17 cellular contexts compared by ENCODE assay signal in the genomic region with DNA sequence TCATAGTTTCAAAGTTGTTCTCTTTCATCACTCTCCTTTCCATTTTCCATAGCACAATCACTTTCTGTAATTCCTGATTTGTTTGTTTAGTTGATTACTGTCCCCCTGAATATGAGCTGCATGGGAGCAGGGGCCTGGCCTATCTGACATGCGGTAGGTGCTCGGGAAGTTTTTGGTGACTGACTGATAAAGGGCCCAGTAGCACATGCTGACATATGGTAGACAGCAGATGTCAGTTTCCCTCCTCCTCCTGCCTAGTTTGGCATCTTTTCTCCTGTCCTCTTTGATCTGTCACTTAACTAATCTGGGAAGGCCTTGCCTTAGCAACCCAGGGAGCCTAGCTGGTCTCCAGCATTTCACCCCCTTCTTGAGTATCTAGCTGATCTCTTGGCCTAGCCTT. TPM values are rescaled to one million over a fixed set of nuclear protein-coding genes. Genes with fewer than 3 reads are reported as not detected.
DNase-seq lines count a peak whose midpoint lies in the region; ATAC-seq, FAIRE-seq and TF ChIP-seq lines count a peak whose summit lies in the region.
"Had no signal": no experiment of that assay in that cellular context is flagged by ENCODE, and none has a peak within 500 bp of the region (broad histone marks: within the 10 kb centered on the region; RNA-seq: fewer than 3 reads in every experiment).

No MANE protein-coding gene starts in this region.

- no peak overlapping the region for H2AFZ ChIP-seq in K562 (ENCODE audit: low read depth, low read length)
- H2AFZ ChIP-seq: GM23338 had no signal

- H3K4me2 ChIP-seq in K562 (ENCODE audit: insufficient read depth, low read length) = no peak overlapping the region
- no peak overlapping the region for H3K4me2 ChIP-seq in mesendoderm (ENCODE audit: low read length)
- H3K4me2 ChIP-seq: BLaER1 treated with 17β-estradiol and CSF1 and Interleukin-3, amounts not matched to agents 10 nM and 100 nM; GM23338 had no signal

- BruUV-seq in K562 (replicated peaks; lab: Mats Ljungman, UMichigan) = no TSS peak

- H3K4ac ChIP-seq in mesendoderm (ENCODE audit: low read depth, low read length) = no peak overlapping the region

- H3K18ac ChIP-seq in mesendoderm (ENCODE audit: low read length) = no peak overlapping the region

- CTCF ChIA-PET in K562 (lab: Yijun Ruan, JAX; ENCODE audit: low intra/inter-chr PET ratio) = no interaction called here

- H3K9ac ChIP-seq in K562 (ENCODE audit: insufficient read depth in 1 of 2, low read depth in 2 of 2, low read length in 2 of 2) (no peak overlapping the region; a peak in 1 of 4 replicates), mesendoderm (ENCODE audit: low read length) (no peak overlapping the region)
- H3K9ac ChIP-seq: BLaER1 treated with 17β-estradiol and CSF1 and Interleukin-3, amounts not matched to agents 10 nM and 100 nM had no signal

- no peak overlapping the region for H4K5ac ChIP-seq in mesendoderm (ENCODE audit: low read length)

- TF ChIP-seq RAD21 in K562 (CRISPR knock-in tag; conservative IDR thresholded peaks at IDR 0.05 in 1 of 2, IDR thresholded peaks at IDR 0.05 in 1 of 2) = no peak

- no peaks in the 10 kb centered on the region for H3K9me1 ChIP-seq in K562 (ENCODE audit: control insufficient read depth, insufficient read depth, low read length)

- H3K36me3 ChIP-seq in K562 (ENCODE audit: control insufficient read depth, insufficient read depth, low read length) (peaks cover 58% of the 10 kb centered on the region; the same call in 2 of the 3 replicates), mesendoderm (ENCODE audit: control insufficient read depth, insufficient read depth, low read length) (no peaks in the 10 kb centered on the region)

- POLR2A ChIA-PET in K562 (lab: Yijun Ruan, JAX) = interaction anchor here (0.7 to 1.0 kb wide), 3 partner anchors 11 to 17 kb away, joined by 3 read pairs; no protein-coding TSS in a partner anchor

- H3K27ac ChIP-seq in K562 (ENCODE audit: extremely low read depth, low read depth, low read length) (peak overlapping the region; percentile 4; the same call in 1 of the 3 replicates), mesendoderm (ENCODE audit: low read depth, low read length) (no peak overlapping the region)
- H3K27ac ChIP-seq: BLaER1 treated with 17β-estradiol and CSF1 and Interleukin-3, amounts not matched to agents 10 nM and 100 nM had no signal

- WGBS in K562 (ENCODE audit: insufficient coverage, low coverage, missing lambda C conversion rate) = 11% methylated on average over 2 of the region's 2 CpGs
- no CpG with 5 or more reads among the region's 2 CpGs for WGBS in mesendoderm (ENCODE audit: extremely low coverage, insufficient coverage, low lambda C conversion rate)

- no peaks in the 10 kb centered on the region for H3K9me3 Mint-ChIP-seq in activated naive CD8-positive, alpha-beta T cell treated with anti-CD3 and anti-CD28 coated beads, Interleukin-2, amount 50 U/mL, for 24 hours
- H3K9me3 Mint-ChIP-seq in activated naive CD8-positive, alpha-beta T cell treated with anti-CD3 and anti-CD28 coated beads for 36 hours = peaks cover 2% of the 10 kb centered on the region
- H3K9me3 Mint-ChIP-seq: GM23338 had no signal

- H3K4me3 ChIP-seq in K562 (no peak overlapping the region), mesendoderm (ENCODE audit: low read length) (no peak overlapping the region)
- H3K4me3 ChIP-seq: BLaER1 treated with 17β-estradiol and CSF1 and Interleukin-3, amounts not matched to agents 10 nM and 100 nM; GM23338 had no signal

- H2BK15ac ChIP-seq in mesendoderm (replicated peaks; ENCODE audit: low read depth) = no peak overlapping the region

- no peaks in the 10 kb centered on the region for H3K79me1 ChIP-seq in mesendoderm (ENCODE audit: low read length)

- no peak overlapping the region for H2AK5ac ChIP-seq in mesendoderm (ENCODE audit: low read length)

- no peak for TF ChIP-seq EP300 in K562 (IDR thresholded peaks at IDR 0.05; ENCODE audit: low read length)

- ATAC-seq in activated naive CD8-positive, alpha-beta T cell treated with anti-CD3 and anti-CD28 coated beads, Interleukin-2, amount 50 U/mL, for 24 hours = no peak
- ATAC-seq in K562 = peak; percentile 58
- ATAC-seq: CD8-positive, alpha-beta T cell; GM23338; HCT116 had no signal

- intact Hi-C loops in K562 (cut with micrococcal nuclease) = no loop called here

- H4K20me1 ChIP-seq in K562 (replicated peaks; ENCODE audit: control insufficient read depth, insufficient read depth, low read length) = no peaks in the 10 kb centered on the region
- H4K20me1 ChIP-seq: BLaER1 treated with 17β-estradiol and CSF1 and Interleukin-3, amounts not matched to agents 10 nM and 100 nM had no signal

- no peak overlapping the region for H2BK5ac ChIP-seq in mesendoderm (ENCODE audit: low read length)

- no peak overlapping the region for H4K8ac ChIP-seq in mesendoderm (ENCODE audit: low read depth, low read length)

- no peak overlapping the region for H2BK120ac ChIP-seq in mesendoderm (ENCODE audit: low read depth, low read length)

- no peaks in the 10 kb centered on the region for H3K4me1 Mint-ChIP-seq in activated naive CD8-positive, alpha-beta T cell treated with anti-CD3 and anti-CD28 coated beads, Interleukin-2, amount 50 U/mL, for 24 hours
- H3K4me1 Mint-ChIP-seq in activated naive CD8-positive, alpha-beta T cell treated with anti-CD3 and anti-CD28 coated beads for 36 hours = no peaks in the 10 kb centered on the region
- H3K4me1 Mint-ChIP-seq: B cell, GM23338 had no signal

- in situ Hi-C loops in K562 (cut with MboI) = no loop called here

- peaks cover 9% of the 10 kb centered on the region for H3K36me3 Mint-ChIP-seq in activated naive CD8-positive, alpha-beta T cell treated with anti-CD3 and anti-CD28 coated beads, Interleukin-2, amount 50 U/mL, for 24 hours (ENCODE audit: low read depth)
- peaks cover 19% of the 10 kb centered on the region for H3K36me3 Mint-ChIP-seq in activated naive CD8-positive, alpha-beta T cell treated with anti-CD3 and anti-CD28 coated beads for 36 hours

- FAIRE-seq in K562 (lab: Jason Lieb, UNC) (peak; percentile 72), HTR-8/SVneo (lab: Jason Lieb, UNC) (no peak)
- FAIRE-seq: GM12892, GM18507 had no signal

- peak overlapping the region; percentile 4 for H3K27ac Mint-ChIP-seq in activated naive CD8-positive, alpha-beta T cell treated with anti-CD3 and anti-CD28 coated beads, Interleukin-2, amount 50 U/mL, for 24 hours
- H3K27ac Mint-ChIP-seq in activated naive CD8-positive, alpha-beta T cell treated with anti-CD3 and anti-CD28 coated beads for 36 hours = no peak overlapping the region
- H3K27ac Mint-ChIP-seq: B cell; CD8-positive, alpha-beta T cell; GM23338 had no signal

- H3K79me2 ChIP-seq in K562 (ENCODE audit: control insufficient read depth, insufficient read depth, low read length) (no peaks in the 10 kb centered on the region), mesendoderm (ENCODE audit: control insufficient read depth, insufficient read depth, low read length) (no peaks in the 10 kb centered on the region)

- H3K27me3 ChIP-seq in K562 (ENCODE audit: control insufficient read depth in 2 of 2, insufficient read depth in 2 of 2, low read length in 2 of 2) (no peaks in the 10 kb centered on the region), mesendoderm (ENCODE audit: insufficient read depth, low read length, poor library complexity) (no peaks in the 10 kb centered on the region)
- H3K27me3 ChIP-seq: BLaER1 treated with 17β-estradiol and CSF1 and Interleukin-3, amounts not matched to agents 10 nM and 100 nM had no signal

- TF ChIP-seq POLR2A in K562 (conservative IDR thresholded peaks at IDR 0.05) = no peak

- TF ChIP-seq CTCF in K562 (IDR thresholded peaks at IDR 0.05 in 2 of 3, conservative IDR thresholded peaks at IDR 0.05 in 1 of 3; ENCODE audit: insufficient read depth in 2 of 3, low read depth in 1 of 3, low read length in 3 of 3) = no peak

- no peak overlapping the region for H3K4me3 Mint-ChIP-seq in activated naive CD8-positive, alpha-beta T cell treated with anti-CD3 and anti-CD28 coated beads, Interleukin-2, amount 50 U/mL, for 24 hours
- no peak overlapping the region for H3K4me3 Mint-ChIP-seq in activated naive CD8-positive, alpha-beta T cell treated with anti-CD3 and anti-CD28 coated beads for 36 hours
- H3K4me3 Mint-ChIP-seq: B cell; CD8-positive, alpha-beta T cell; GM23338 had no signal

- DNase-seq in activated naive CD8-positive, alpha-beta T cell treated with anti-CD3 and anti-CD28 coated beads, Interleukin-2, amount 50 U/mL, for 24 hours = no peak
- DNase-seq in activated naive CD8-positive, alpha-beta T cell treated with anti-CD3 and anti-CD28 coated beads for 36 hours = no peak
- peak in 3 of 4 experiments; percentile 39 to 69 (median 42) for DNase-seq in K562 (ENCODE audit: extremely low read depth in 1 of 4, low spot score in 3 of 4)
- peak; percentile 28 for DNase-seq in mesendoderm
- DNase-seq in H4 (ENCODE audit: low spot score) = no peak
- DNase-seq in HTR-8/SVneo (ENCODE audit: insufficient read length, low spot score) = no peak
- DNase-seq: Calu3; CD8-positive, alpha-beta T cell; GDM1; H7; KBM-7 had no signal

- no peak overlapping the region for H3K23ac ChIP-seq in mesendoderm (ENCODE audit: low read length)

- peaks cover 6% of the 10 kb centered on the region for H3K9me3 ChIP-seq in K562 (replicated peaks; ENCODE audit: control insufficient read depth, insufficient read depth, low read depth, low read length)

- H3K4me1 ChIP-seq in K562 (replicated peaks in 1 of 2; ENCODE audit: control insufficient read depth in 2 of 2, insufficient read depth in 2 of 2, low read length in 2 of 2) (peaks cover 6 to 9% of the 10 kb centered on the region in 2 experiments; a peak in 4 of 5 replicates), mesendoderm (ENCODE audit: control insufficient read depth, low read depth, low read length) (no peaks in the 10 kb centered on the region)

- no peaks in the 10 kb centered on the region for H3K27me3 Mint-ChIP-seq in activated naive CD8-positive, alpha-beta T cell treated with anti-CD3 and anti-CD28 coated beads, Interleukin-2, amount 50 U/mL, for 24 hours
- no peaks in the 10 kb centered on the region for H3K27me3 Mint-ChIP-seq in activated naive CD8-positive, alpha-beta T cell treated with anti-CD3 and anti-CD28 coated beads for 36 hours
- H3K27me3 Mint-ChIP-seq: B cell had no signal

- no peak overlapping the region for H3K56ac ChIP-seq in mesendoderm (ENCODE audit: low read length)

RNA-seq across cellular contexts. Expression of a gene that starts 14.4 kb away (rescaled TPM):
- total RNA-seq in activated naive CD8-positive, alpha-beta T cell treated with anti-CD3 and anti-CD28 coated beads for 36 hours = 10 to 100 TPM in 1 of 2 experiments, 1 to 10 TPM in 1; 9.2 to 10.9 TPM
- 99.2 and 173 TPM in 2 replicates for total RNA-seq in K562 (2011; cell fraction: chromatin; rRNA removed; ENCODE audit: low replicate concordance)
- total RNA-seq in K562 (2011; cell fraction: nucleolus; rRNA removed) = 75.7 and 81.2 TPM in 2 replicates
- total RNA-seq in K562 (2011; cell fraction: nucleoplasm; rRNA removed) = 101 and 122 TPM in 2 replicates
- total RNA-seq in K562 (2014; rRNA removed) = 36.3 and 39.1 TPM in 2 replicates
- total RNA-seq in K562 (2014; rRNA removed; fragmentation: Illumina TruSeq; extraction: Trizol) = 44.2 and 51.1 TPM in 2 replicates
- 43.6 and 46.8 TPM in 2 replicates for total RNA-seq in K562 (2015; rRNA removed; fragmentation: Illumina TruSeq; extraction: Trizol)
- 38.1 and 39.3 TPM in 2 replicates for total RNA-seq in K562 (2021)
- polyA plus RNA-seq in K562 (2011; rRNA removed) = 82.9 and 86.6 TPM in 2 replicates
- polyA plus RNA-seq in K562 (2011; cell fraction: cytosol; rRNA removed) = 28.4 and 41.1 TPM in 2 replicates
- polyA plus RNA-seq in K562 (2011; cell fraction: nucleus; rRNA removed) = 163 and 207 TPM in 2 replicates
- polyA plus RNA-seq in K562 (2012) = 37.8 and 58.5 TPM in 2 replicates
- 42.4 and 45.3 TPM in 2 replicates for polyA plus RNA-seq in K562 (2014; fragmentation: Illumina TruSeq; extraction: Trizol)
- polyA plus RNA-seq in K562 (2014; fragmentation: Nextera tagmentation; extraction: Ambion mirVana) = 10 to 100 TPM; 29.7 to 33.7 TPM
- 45.6 and 49.4 TPM in 2 replicates for polyA plus RNA-seq in K562 (2014; rRNA removed)
- 35.3 and 36.9 TPM in 2 replicates for polyA minus RNA-seq in K562 (2011; rRNA and poly(A)+ RNA removed)
- 12.0 and 15.8 TPM in 2 replicates for polyA minus RNA-seq in K562 (2011; cell fraction: cytosol; rRNA and poly(A)+ RNA removed)
- polyA minus RNA-seq in K562 (2011; cell fraction: nucleus; rRNA and poly(A)+ RNA removed) = 32.7 and 49.1 TPM in 2 replicates
- polyA plus RNA-seq in mesendoderm (2013, experiment 1 of 2) = 5.1 TPM
- polyA plus RNA-seq in mesendoderm (2013, experiment 2 of 2) = 5.4 TPM
- total RNA-seq in H4 (2014; rRNA removed; shearing (Covaris generic)) = 3.1 and 3.6 TPM in 2 replicates

RNA-seq across cellular contexts. Expression of a gene that starts 25.5 kb away (rescaled TPM):
- total RNA-seq in activated naive CD8-positive, alpha-beta T cell treated with anti-CD3 and anti-CD28 coated beads for 36 hours = 10 to 100 TPM; 17.9 to 21.8 TPM
- 68.9 and 115 TPM in 2 replicates for total RNA-seq in K562 (2011; cell fraction: chromatin; rRNA removed; ENCODE audit: low replicate concordance)
- 69.9 and 73.9 TPM in 2 replicates for total RNA-seq in K562 (2011; cell fraction: nucleolus; rRNA removed)
- total RNA-seq in K562 (2011; cell fraction: nucleoplasm; rRNA removed) = 65.8 and 76.9 TPM in 2 replicates
- total RNA-seq in K562 (2014; rRNA removed) (46.3 and 64.7 TPM in 2 replicates), K562 (2014; rRNA removed; fragmentation: Illumina TruSeq; extraction: Trizol) (25.4 and 28.5 TPM in 2 replicates), K562 (2015; rRNA removed; fragmentation: Illumina TruSeq; extraction: Trizol) (30.1 and 31.9 TPM in 2 replicates), K562 (2021) (72.2 and 74.5 TPM in 2 replicates)
- polyA plus RNA-seq in K562 (2011; rRNA removed) (46.5 and 50.7 TPM in 2 replicates), K562 (2014; fragmentation: Illumina TruSeq; extraction: Trizol) (36.9 and 41.8 TPM in 2 replicates), K562 (2014; fragmentation: Nextera tagmentation; extraction: Ambion mirVana) (10 to 100 TPM in 1 of 2 experiments, 1 to 10 TPM in 1; 9.9 to 11.8 TPM), K562 (2014; rRNA removed) (68.8 and 74.3 TPM in 2 replicates)
- 43.5 and 86.7 TPM in 2 replicates for polyA plus RNA-seq in K562 (2011; cell fraction: cytosol; rRNA removed)
- 120 and 181 TPM in 2 replicates for polyA plus RNA-seq in K562 (2011; cell fraction: nucleus; rRNA removed)
- polyA plus RNA-seq in K562 (2012) = 43.7 and 44.2 TPM in 2 replicates
- 27.0 and 35.5 TPM in 2 replicates for polyA minus RNA-seq in K562 (2011; rRNA and poly(A)+ RNA removed)
- 29.9 and 31.2 TPM in 2 replicates for polyA minus RNA-seq in K562 (2011; cell fraction: cytosol; rRNA and poly(A)+ RNA removed)
- polyA minus RNA-seq in K562 (2011; cell fraction: nucleus; rRNA and poly(A)+ RNA removed) = 31.0 and 35.3 TPM in 2 replicates
- 34.5 TPM for polyA plus RNA-seq in mesendoderm (2013, experiment 1 of 2)
- 36.6 TPM for polyA plus RNA-seq in mesendoderm (2013, experiment 2 of 2)
- total RNA-seq in H4 (2014; rRNA removed; shearing (Covaris generic)) = 11.6 and 12.6 TPM in 2 replicates

Comparison
In these comparisons a context has a peak if more than half of its experiments do, and no peak if none do; other contexts are left out.
1. DNase-seq: peak in K562 (3 of 4) and mesendoderm (single experiment); none in activated naive CD8-positive, alpha-beta T cell treated with anti-CD3 and anti-CD28 coated beads, Interleukin-2, amount 50 U/mL, for 24 hours (single experiment), activated naive CD8-positive, alpha-beta T cell treated with anti-CD3 and anti-CD28 coated beads for 36 hours (single experiment), H4 (single experiment) and HTR-8/SVneo (single experiment).